In genomic region chr5:132419517-132420468, GRCh38 we compare ENCODE assay signal across 8 cellular contexts. TPM values are rescaled to one million over a fixed set of nuclear protein-coding genes. Genes with fewer than 3 reads are reported as not detected.
DNase-seq lines count a peak whose midpoint lies in the region; ATAC-seq and TF ChIP-seq lines count a peak whose summit lies in the region.

No MANE protein-coding gene starts in this region.

- H3K4me3 ChIP-seq in SJCRH30 (no peak overlapping the region), gastroesophageal sphincter (no peak overlapping the region)

- H3K4me3 Mint-ChIP-seq in activated naive CD4-positive, alpha-beta T cell treated with anti-CD3 and anti-CD28 coated beads, Interleukin-2, amount 10 ng/mL, durations not matched to agents 7 days and 5 days: peak overlapping the region; percentile 62

- no peaks in the 10 kb centered on the region for H3K36me3 ChIP-seq in SJCRH30
- H3K36me3 ChIP-seq in gastroesophageal sphincter: peaks cover 0 to 9% of the 10 kb centered on the region in 2 donors

- H3K27ac ChIP-seq in SJCRH30 (no peak overlapping the region), gastroesophageal sphincter (peak overlapping the region; percentile 10 to 99 (median 87))

- ATAC-seq in gastroesophageal sphincter (peak; percentile 68), omental fat pad (ENCODE audit: low FRiP score) (peak; percentile 75), GM18511 (IDR thresholded peaks at IDR 0.05; ENCODE audit: unreplicated experiment) (no peak)

- TF ChIP-seq CTCF in gastroesophageal sphincter (IDR thresholded peaks at IDR 0.05) (peak; percentile 75 to 93 (median 91)), omental fat pad (IDR thresholded peaks at IDR 0.05) (peak in 1 of 3 donors; percentile 92)

- TF ChIP-seq POLR2A in gastroesophageal sphincter (IDR thresholded peaks at IDR 0.05): no peak

- peaks cover 69% of the 10 kb centered on the region for H3K36me3 Mint-ChIP-seq in activated naive CD4-positive, alpha-beta T cell treated with anti-CD3 and anti-CD28 coated beads, Interleukin-2, amount 10 ng/mL, durations not matched to agents 7 days and 5 days

- peaks cover 99% of the 10 kb centered on the region for H3K4me1 Mint-ChIP-seq in activated naive CD4-positive, alpha-beta T cell treated with anti-CD3 and anti-CD28 coated beads, Interleukin-2, amount 10 ng/mL, durations not matched to agents 7 days and 5 days

- H3K27me3 ChIP-seq in SJCRH30 (no peaks in the 10 kb centered on the region), gastroesophageal sphincter (no peaks in the 10 kb centered on the region)

- no peaks in the 10 kb centered on the region for H3K9me3 Mint-ChIP-seq in activated naive CD4-positive, alpha-beta T cell treated with anti-CD3 and anti-CD28 coated beads, Interleukin-2, amount 10 ng/mL, durations not matched to agents 7 days and 5 days

- CTCF ChIA-PET in activated naive CD4-positive, alpha-beta T cell treated with anti-CD3 and anti-CD28 coated beads, Interleukin-2, amount 10 ng/mL, durations not matched to agents 7 days and 5 days (lab: Charles Lee): interaction anchor here (0.8 to 1.7 kb wide), 21 partner anchors 9 to 83 kb away, joined by 3 to 28 read pairs (median 7); partner anchors contain the start of gene IRF1

- no peak for TF ChIP-seq EP300 in gastroesophageal sphincter (IDR thresholded peaks at IDR 0.05)

- H3K27me3 Mint-ChIP-seq in activated naive CD4-positive, alpha-beta T cell treated with anti-CD3 and anti-CD28 coated beads, Interleukin-2, amount 10 ng/mL, durations not matched to agents 7 days and 5 days: no peaks in the 10 kb centered on the region

- peak overlapping the region; percentile 90 for H3K27ac Mint-ChIP-seq in activated naive CD4-positive, alpha-beta T cell treated with anti-CD3 and anti-CD28 coated beads, Interleukin-2, amount 10 ng/mL, durations not matched to agents 7 days and 5 days

- no peaks in the 10 kb centered on the region for H3K9me3 ChIP-seq in SJCRH30 (replicated peaks)
- no peaks in the 10 kb centered on the region for H3K9me3 ChIP-seq in gastroesophageal sphincter

- peaks cover 8% of the 10 kb centered on the region for H3K4me1 ChIP-seq in SJCRH30
- H3K4me1 ChIP-seq in gastroesophageal sphincter: peaks cover 27 to 100% (median 70%) of the 10 kb centered on the region in 3 donors

- 29 to 63% methylated on average over 3 to 12 of the region's 12 CpGs for WGBS in gastroesophageal sphincter (ENCODE audit: low coverage in 1 of 2), 2 donors

- DNase-seq in NCI-H2171 treated with DMSO at 0.1 percent for 48 hours (lab: John Stamatoyannopoulos, UW) (peak; percentile 36), NCI-H2171 (lab: John Stamatoyannopoulos, UW) (no peak), LoVo (ENCODE audit: low spot score) (peak; percentile 83), SJCRH30 (peak; percentile 75 to 86), omental fat pad (ENCODE audit: low spot score) (no peak)
- DNase-seq in activated naive CD4-positive, alpha-beta T cell treated with anti-CD3 and anti-CD28 coated beads, Interleukin-2, amount 10 ng/mL, durations not matched to agents 7 days and 5 days: peak; percentile 75

RNA-seq across cellular contexts. Expression of gene SLC22A5, which starts 50.3 kb away (rescaled TPM):
- 0.13 and 0.47 TPM in 2 replicates for total RNA-seq in SJCRH30 (2014; rRNA removed; shearing (Covaris generic))
- 1 to 10 TPM; 6.5 to 9.6 (median 7.5) TPM for total RNA-seq in gastroesophageal sphincter
- 10 to 100 TPM in 3 of 4 donors, 1 to 10 TPM in 1; 7.6 to 38.7 (median 28.6) TPM for total RNA-seq in omental fat pad

Comparison
In these comparisons a context has a peak if more than half of its experiments do, and no peak if none do; other contexts are left out.
1. DNase-seq: peak in NCI-H2171 treated with DMSO at 0.1 percent for 48 hours (single experiment), LoVo (single experiment), SJCRH30 (2 of 2) and activated naive CD4-positive, alpha-beta T cell treated with anti-CD3 and anti-CD28 coated beads, Interleukin-2, amount 10 ng/mL, durations not matched to agents 7 days and 5 days (single experiment); none in NCI-H2171 (single experiment) and omental fat pad (single experiment).